In the genomic region with DNA sequence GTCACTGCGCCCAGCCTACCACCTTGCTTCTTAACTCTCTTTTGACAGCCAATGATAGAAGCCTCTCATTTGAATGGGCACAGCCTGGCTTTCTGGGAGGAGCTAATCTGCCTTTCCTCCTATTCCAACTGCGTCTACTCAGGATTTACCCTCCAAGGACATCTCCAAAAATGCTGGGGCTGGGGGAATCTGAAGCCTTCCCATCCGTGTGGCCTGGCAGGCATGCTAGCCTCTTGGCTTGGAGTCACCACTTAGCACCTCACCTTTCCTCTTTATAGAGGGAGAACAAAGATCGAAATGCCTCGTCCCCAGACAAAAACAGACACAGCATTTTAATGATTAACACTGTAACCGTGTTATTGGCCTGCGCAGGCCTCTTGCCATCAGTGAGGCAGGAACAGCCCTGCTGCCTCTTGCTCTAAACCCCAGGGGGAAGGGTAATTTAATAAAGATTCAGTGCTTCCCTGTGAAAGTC, we compare ENCODE assay signal across 12 cellular contexts.
"Had no signal": no experiment of that assay in that cellular context is flagged by ENCODE, and none has a peak within 500 bp of the region (broad histone marks: within the 10 kb centered on the region; RNA-seq: fewer than 3 reads in every experiment).

No MANE protein-coding gene starts in this region.

- H3K27me3 Mint-ChIP-seq: activated CD4-positive, alpha-beta memory T cell treated with anti-CD3 and anti-CD28 coated beads for 36 hours; activated naive CD8-positive, alpha-beta T cell treated with anti-CD3 and anti-CD28 coated beads, Interleukin-2, amount 10 ng/mL, durations not matched to agents 7 days and 5 days; stimulated activated naive CD8-positive, alpha-beta T cell treated with anti-CD3 and anti-CD28 coated beads, Interleukin-15, Interleukin-2, amounts not matched to agents 100 ng/mL and 50 ng/mL, for 24 hours had no signal

- H3K27me3 ChIP-seq: ovary had no signal

- H3K4me1 Mint-ChIP-seq: activated naive CD8-positive, alpha-beta T cell treated with anti-CD3 and anti-CD28 coated beads, Interleukin-2, amount 10 ng/mL, durations not matched to agents 7 days and 5 days; neural crest cell had no signal

- H3K36me3 Mint-ChIP-seq: activated CD4-positive, alpha-beta memory T cell treated with anti-CD3 and anti-CD28 coated beads for 36 hours; activated naive CD8-positive, alpha-beta T cell treated with anti-CD3 and anti-CD28 coated beads, Interleukin-2, amount 10 ng/mL, durations not matched to agents 7 days and 5 days had no signal

- H3K9me3 Mint-ChIP-seq: activated CD4-positive, alpha-beta memory T cell treated with anti-CD3 and anti-CD28 coated beads for 36 hours; activated naive CD8-positive, alpha-beta T cell treated with anti-CD3 and anti-CD28 coated beads, Interleukin-2, amount 10 ng/mL, durations not matched to agents 7 days and 5 days; activated T-cell treated with anti-CD3 and anti-CD28 coated beads, Interleukin-2, amount 50 U/mL, for 72 hours; neural crest cell; stimulated activated naive CD8-positive, alpha-beta T cell treated with anti-CD3 and anti-CD28 coated beads, Interleukin-15, Interleukin-2, amounts not matched to agents 100 ng/mL and 50 ng/mL, for 24 hours had no signal

- H3K9me3 ChIP-seq: ovary had no signal

- ATAC-seq: activated T-cell treated with anti-CD3 and anti-CD28 coated beads, Interleukin-2, amount 50 U/mL, for 72 hours had no signal

- H3K27ac Mint-ChIP-seq: activated CD4-positive, alpha-beta memory T cell treated with anti-CD3 and anti-CD28 coated beads for 36 hours; activated naive CD8-positive, alpha-beta T cell treated with anti-CD3 and anti-CD28 coated beads, Interleukin-2, amount 10 ng/mL, durations not matched to agents 7 days and 5 days; activated T-cell treated with anti-CD3 and anti-CD28 coated beads, Interleukin-2, amount 50 U/mL, for 72 hours; stimulated activated naive CD8-positive, alpha-beta T cell treated with anti-CD3 and anti-CD28 coated beads, Interleukin-15, Interleukin-2, amounts not matched to agents 100 ng/mL and 50 ng/mL, for 24 hours had no signal

- DNase-seq: activated CD4-positive, alpha-beta memory T cell treated with anti-CD3 and anti-CD28 coated beads for 36 hours; activated CD4-positive, alpha-beta T cell treated with anti-CD3 and anti-CD28 coated beads for 1 hour; activated CD8-positive, alpha-beta memory T cell treated with anti-CD3 and anti-CD28 coated beads, Interleukin-2, amount 50 U/mL, for 4 hours; activated naive CD8-positive, alpha-beta T cell treated with anti-CD3 and anti-CD28 coated beads, Interleukin-2, amount 10 ng/mL, durations not matched to agents 7 days and 5 days; activated T-cell treated with anti-CD3 and anti-CD28 coated beads, Interleukin-2, amount 50 U/mL, for 72 hours; aorta; foreskin melanocyte; ovary; stimulated activated CD4-positive, alpha-beta T cell treated with anti-CD3 and anti-CD28 coated beads, Interleukin-15, amount 100 ng/mL, for 24 hours; stimulated activated CD4-positive, alpha-beta T cell treated with anti-CD3 and anti-CD28 coated beads, Interleukin-4, amount 100 ng/mL, for 24 hours had no signal

- H3K4me3 ChIP-seq: ovary had no signal

- H3K36me3 ChIP-seq: ovary had no signal

- H3K27ac ChIP-seq: ovary had no signal

- H3K4me3 Mint-ChIP-seq: activated CD4-positive, alpha-beta memory T cell treated with anti-CD3 and anti-CD28 coated beads for 36 hours; activated naive CD8-positive, alpha-beta T cell treated with anti-CD3 and anti-CD28 coated beads, Interleukin-2, amount 10 ng/mL, durations not matched to agents 7 days and 5 days; activated T-cell treated with anti-CD3 and anti-CD28 coated beads, Interleukin-2, amount 50 U/mL, for 72 hours; neural crest cell; stimulated activated naive CD8-positive, alpha-beta T cell treated with anti-CD3 and anti-CD28 coated beads, Interleukin-15, Interleukin-2, amounts not matched to agents 100 ng/mL and 50 ng/mL, for 24 hours had no signal
